Comparison of ENCODE assay signal across 14 cellular contexts in the genomic region with DNA sequence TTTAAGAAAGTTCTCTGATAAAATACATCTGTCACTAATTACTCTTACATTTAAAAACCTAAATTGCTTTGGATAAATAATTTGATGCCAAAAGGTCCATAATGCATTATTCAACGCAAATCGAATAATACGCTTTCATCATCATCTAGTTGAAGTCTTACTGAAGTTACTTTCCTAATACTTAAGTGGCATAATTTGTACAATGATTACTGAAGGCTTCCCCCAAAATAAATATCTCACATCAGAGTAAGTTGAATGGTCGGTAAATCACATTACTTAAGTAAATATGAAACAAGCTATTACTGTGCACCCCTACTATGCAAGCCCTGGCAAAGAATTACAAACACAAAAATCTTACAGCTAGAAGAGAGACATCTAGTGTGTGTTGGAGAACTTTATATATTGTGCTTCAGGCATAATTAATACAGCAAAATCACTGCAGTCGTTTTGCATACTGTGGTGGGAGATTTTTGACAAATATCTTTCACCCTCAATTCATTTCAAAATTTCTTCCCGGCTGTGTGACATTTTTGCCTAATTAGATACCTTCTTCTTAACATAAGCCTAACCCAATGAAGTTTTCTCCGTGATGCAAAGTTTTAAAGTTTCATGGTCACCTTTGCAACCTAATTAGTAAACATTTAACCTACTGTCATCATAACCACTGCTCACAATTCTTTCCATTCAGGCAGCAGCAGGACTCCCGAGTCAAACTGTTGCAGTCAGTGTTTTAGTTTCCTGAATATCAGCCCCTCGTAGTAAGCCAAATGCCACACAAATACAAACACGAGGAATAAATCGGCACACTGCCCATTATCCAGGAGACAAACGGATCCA.
A peak's percentile ranks its signal among the peaks of the same experiment; 100 is the strongest.
DNase-seq lines count a peak whose midpoint lies in the region; ATAC-seq and TF ChIP-seq lines count a peak whose summit lies in the region.
"Had no signal": no experiment of that assay in that cellular context is flagged by ENCODE, and none has a peak within 500 bp of the region (broad histone marks: within the 10 kb centered on the region; RNA-seq: fewer than 3 reads in every experiment).

No MANE protein-coding gene starts in this region.

- POLR2A ChIA-PET in PC-3 (lab: Charles Lee; ENCODE audit: unreplicated experiment) = no interaction called here

- peaks cover 43% of the 10 kb centered on the region for H3K4me1 ChIP-seq in DND-41 (ENCODE audit: insufficient read depth, low read length)
- H3K4me1 ChIP-seq in PC-3 (ENCODE audit: insufficient read depth, low read length) = peaks cover 10% of the 10 kb centered on the region
- peaks cover 8% of the 10 kb centered on the region for H3K4me1 ChIP-seq in foreskin keratinocyte

- intact Hi-C loops in PC-3 (cut with micrococcal nuclease) = loop anchor here (10.0 kb wide), 3 partner anchors 120 to 350 kb away; no protein-coding TSS in a partner anchor

- H3K9me2 ChIP-seq in PC-3 (replicated peaks; ENCODE audit: low read length) = no peaks in the 10 kb centered on the region

- H3K27me3 ChIP-seq in DND-41 (ENCODE audit: insufficient read depth, low read length, poor library complexity) (no peaks in the 10 kb centered on the region), PC-3 (ENCODE audit: low read length) (peaks cover 31% of the 10 kb centered on the region), foreskin keratinocyte (peaks cover 80% of the 10 kb centered on the region)

- no peaks in the 10 kb centered on the region for H3K9me3 Mint-ChIP-seq in progenitor cell of endocrine pancreas (ENCODE audit: low read depth)
- H3K9me3 Mint-ChIP-seq: stimulated activated naive CD8-positive, alpha-beta T cell treated with anti-CD3 and anti-CD28 coated beads, Interleukin-15, Interleukin-2, amounts not matched to agents 100 ng/mL and 50 ng/mL, for 24 hours had no signal

- peaks cover 30% of the 10 kb centered on the region for H3K4me1 Mint-ChIP-seq in progenitor cell of endocrine pancreas (ENCODE audit: low read depth)

- ATAC-seq in DND-41 (ENCODE audit: insufficient read depth, low read depth) = no peak
- no peak for ATAC-seq in PC-3
- ATAC-seq in foreskin keratinocyte = no peak
- no peak for ATAC-seq in GM21717 (IDR thresholded peaks at IDR 0.05; ENCODE audit: unreplicated experiment)
- ATAC-seq in esophagus mucosa = no peak
- ATAC-seq: left colon, Right ventricle myocardium inferior had no signal

- CTCF ChIA-PET in PC-3 (lab: Charles Lee) = interaction anchor here (0.6 kb wide), 2 partner anchors 53 to 89 kb away, joined by 3 read pairs; no protein-coding TSS in a partner anchor

- H3K36me3 ChIP-seq in DND-41 (ENCODE audit: insufficient read depth, low read length) = no peaks in the 10 kb centered on the region
- H3K36me3 ChIP-seq in PC-3 (ENCODE audit: low read depth, low read length) = no peaks in the 10 kb centered on the region

- H4K20me1 ChIP-seq in DND-41 (ENCODE audit: insufficient read depth, low read length) (no peaks in the 10 kb centered on the region), PC-3 (ENCODE audit: low read length) (no peaks in the 10 kb centered on the region)

- peaks cover 4% of the 10 kb centered on the region for H3F3A ChIP-seq in PC-3 (ENCODE audit: low read length, unreplicated experiment)

- H3K4me3 ChIP-seq in DND-41 (ENCODE audit: low read depth in 1 of 2, low read length in 2 of 2) (no peak overlapping the region), PC-3 (ENCODE audit: low read length) (0 out of 2 replicates have a peak overlapping the region, but pooled peaks have one; percentile 77)

- H3K9ac ChIP-seq in DND-41 (ENCODE audit: low read depth, low read length) (no peak overlapping the region), PC-3 (ENCODE audit: low read length) (no peak overlapping the region)

- peaks cover 25% of the 10 kb centered on the region for H3K27me3 Mint-ChIP-seq in progenitor cell of endocrine pancreas

- H3K27ac ChIP-seq in DND-41 (ENCODE audit: low read length) (no peak overlapping the region; the same call in 1 of the 2 replicates), PC-3 (ENCODE audit: low read length) (no peak overlapping the region), foreskin keratinocyte (no peak overlapping the region)

- no TSS peak for BruUV-seq in PC-3 (replicated peaks; lab: Mats Ljungman, UMichigan)

- peak overlapping the region; percentile 75 for H3K4me3 Mint-ChIP-seq in progenitor cell of endocrine pancreas (ENCODE audit: low read depth)

- H3K4me2 ChIP-seq in DND-41 (ENCODE audit: insufficient read depth, low read length) (peak overlapping the region; percentile 21; the same call in 1 of the 2 replicates), PC-3 (ENCODE audit: low read length) (peak overlapping the region; percentile 83)

- peaks cover 3% of the 10 kb centered on the region; the same call in 1 of the 2 replicates for H3K79me2 ChIP-seq in DND-41 (ENCODE audit: insufficient read depth, low read length)
- H3K79me2 ChIP-seq in PC-3 (ENCODE audit: low read length) = no peaks in the 10 kb centered on the region

- no peak overlapping the region for H3K27ac Mint-ChIP-seq in progenitor cell of endocrine pancreas
- H3K27ac Mint-ChIP-seq: stimulated activated naive CD8-positive, alpha-beta T cell treated with anti-CD3 and anti-CD28 coated beads, Interleukin-15, Interleukin-2, amounts not matched to agents 100 ng/mL and 50 ng/mL, for 24 hours had no signal

- H3K9me3 ChIP-seq in DND-41 (ENCODE audit: insufficient read depth, low read length, severe bottlenecking) (no peaks in the 10 kb centered on the region), PC-3 (ENCODE audit: low read length) (no peaks in the 10 kb centered on the region)

- TF ChIP-seq CTCF in DND-41 (IDR thresholded peaks at IDR 0.05; ENCODE audit: borderline replicate concordance, extremely low read depth, low read length, poor library complexity, severe bottlenecking) (no peak), PC-3 (conservative IDR thresholded peaks at IDR 0.05; ENCODE audit: low read depth, low read length) (no peak; the same call in 1 of the 2 replicates), foreskin keratinocyte (conservative IDR thresholded peaks at IDR 0.05) (peak; percentile 30), progenitor cell of endocrine pancreas (IDR thresholded peaks at IDR 0.05; ENCODE audit: unreplicated experiment) (no peak)

- DNase-seq in DND-41 (no peak), PC-3 (no peak), foreskin keratinocyte (no peak), progenitor cell of endocrine pancreas (ENCODE audit: low spot score, unreplicated experiment) (no peak), SK-N-DZ (ENCODE audit: low spot score) (no peak), HUDEP-2 (lab: John Stamatoyannopoulos, UW; ENCODE audit: unreplicated experiment in 76 of 76) (no peak)
- DNase-seq: effector CD8-positive, alpha-beta T cell; left colon; occipital lobe; stimulated activated CD4-positive, alpha-beta T cell treated with anti-CD3 and anti-CD28 coated beads, Interleukin-4, amount 100 ng/mL, for 1 hour had no signal

- H3K36me3 Mint-ChIP-seq in progenitor cell of endocrine pancreas (ENCODE audit: insufficient read depth) = no peaks in the 10 kb centered on the region

- H2AFZ ChIP-seq in DND-41 (ENCODE audit: low read depth, low read length) (no peak overlapping the region), PC-3 (ENCODE audit: low read length) (no peak overlapping the region)
